15 cellular contexts compared by ENCODE assay signal in genomic region chr13:41985788-41986508, GRCh38. TPM values are rescaled to one million over a fixed set of nuclear protein-coding genes. Genes with fewer than 3 reads are reported as not detected.
DNase-seq lines count a peak whose midpoint lies in the region; ATAC-seq and TF ChIP-seq lines count a peak whose summit lies in the region.
"Had no signal": no experiment of that assay in that cellular context is flagged by ENCODE, and none has a peak within 500 bp of the region (broad histone marks: within the 10 kb centered on the region; RNA-seq: fewer than 3 reads in every experiment).

No MANE protein-coding gene starts in this region.

- no peak overlapping the region for H3K4me3 Mint-ChIP-seq in stimulated activated memory B cell treated with anti-CD40 and anti-IgM and Interleukin-4, amounts not matched to agents 10 μg/mL and 1 μg/mL and 100 μg/mL, for 72 hours
- H3K4me3 Mint-ChIP-seq: IgD-negative memory B cell had no signal

- H3K4me3 ChIP-seq in cardiac fibroblast (replicated peaks in 1 of 2; ENCODE audit: low read depth in 2 of 2, low read length in 2 of 2): no peak overlapping the region
- H3K4me3 ChIP-seq: adrenal gland, GM12878, thyroid gland had no signal

- intact Hi-C loops in head of caudate nucleus (cut with DNase I): no loop called here

- no peaks in the 10 kb centered on the region for H3K4me1 Mint-ChIP-seq in stimulated activated memory B cell treated with anti-CD40 and anti-IgM and Interleukin-4, amounts not matched to agents 10 μg/mL and 1 μg/mL and 100 μg/mL, for 72 hours
- H3K4me1 Mint-ChIP-seq: IgD-negative memory B cell had no signal

- H3K9me3 Mint-ChIP-seq in stimulated activated memory B cell treated with anti-CD40 and anti-IgM and Interleukin-4, amounts not matched to agents 10 μg/mL and 1 μg/mL and 100 μg/mL, for 72 hours: no peaks in the 10 kb centered on the region
- H3K9me3 Mint-ChIP-seq: IgD-negative memory B cell had no signal

- no peaks in the 10 kb centered on the region for H3K36me3 Mint-ChIP-seq in stimulated activated memory B cell treated with anti-CD40 and anti-IgM and Interleukin-4, amounts not matched to agents 10 μg/mL and 1 μg/mL and 100 μg/mL, for 72 hours

- peaks cover 31% of the 10 kb centered on the region for H3K27me3 Mint-ChIP-seq in stimulated activated memory B cell treated with anti-CD40 and anti-IgM and Interleukin-4, amounts not matched to agents 10 μg/mL and 1 μg/mL and 100 μg/mL, for 72 hours

- TF ChIP-seq CTCF in cardiac fibroblast (IDR thresholded peaks at IDR 0.05; ENCODE audit: low read depth, low read length): no peak

- no peak for ATAC-seq in stimulated activated memory B cell treated with anti-CD40 and anti-IgM and Interleukin-4, amounts not matched to agents 10 μg/mL and 1 μg/mL and 100 μg/mL, for 72 hours
- ATAC-seq: GM12878 had no signal

- H3K27ac Mint-ChIP-seq in stimulated activated memory B cell treated with anti-CD40 and anti-IgM and Interleukin-4, amounts not matched to agents 10 μg/mL and 1 μg/mL and 100 μg/mL, for 72 hours: no peak overlapping the region
- H3K27ac Mint-ChIP-seq: IgD-negative memory B cell had no signal

- DNase-seq in NCI-H82 (lab: John Stamatoyannopoulos, UW) (peak; percentile 7), NCI-H82 treated with DMSO at 0.1 percent for 48 hours (lab: John Stamatoyannopoulos, UW; ENCODE audit: unreplicated experiment) (no peak), M059J (ENCODE audit: low read depth) (peak; percentile 87), cardiac fibroblast (ENCODE audit: low read depth in 2 of 2) (peak; percentile 14 to 39), smooth muscle cell of the brain vasculature (ENCODE audit: low read depth, low spot score) (peak; percentile 26), NCI-H2171 treated with DMSO at 0.1 percent for 48 hours (lab: John Stamatoyannopoulos, UW) (no peak), head of caudate nucleus (no peak)
- DNase-seq: activated CD4-positive, CD25-positive, alpha-beta regulatory T cell; adrenal gland; glutamatergic neuron; NCI-H2029 treated with DMSO at 0.1 percent for 48 hours; thyroid gland had no signal

RNA-seq across cellular contexts. Expression of gene VWA8, which starts 25.0 kb away (rescaled TPM):
- 5.2 and 10.4 TPM in 2 replicates for total RNA-seq in M059J (2014; rRNA removed; shearing (Covaris generic))

Comparison
In these comparisons a context has a peak if more than half of its experiments do, and no peak if none do; other contexts are left out.
1. DNase-seq: peak in NCI-H82 (single experiment), M059J (single experiment), cardiac fibroblast (2 of 2) and smooth muscle cell of the brain vasculature (single experiment); none in NCI-H82 treated with DMSO at 0.1 percent for 48 hours (single experiment), NCI-H2171 treated with DMSO at 0.1 percent for 48 hours (single experiment) and head of caudate nucleus (0 of 42).